Comparison of ENCODE assay signal across 29 cellular contexts in genomic region chr6:79495246-79495645, GRCh38.
"Had no signal": no experiment of that assay in that cellular context is flagged by ENCODE, and none has a peak within 500 bp of the region (broad histone marks: within the 10 kb centered on the region; RNA-seq: fewer than 3 reads in every experiment).

No MANE protein-coding gene starts in this region.

- H3K9me3 Mint-ChIP-seq: activated CD4-positive, alpha-beta memory T cell treated with anti-CD3 and anti-CD28 coated beads, Interleukin-2, amount 10 ng/mL, durations not matched to agents 7 days and 5 days; activated CD4-positive, alpha-beta T cell treated with anti-CD3 and anti-CD28 coated beads, Interleukin-2, amount 10 ng/mL, durations not matched to agents 7 days and 5 days; activated naive CD4-positive, alpha-beta T cell treated with anti-CD3 and anti-CD28 coated beads, Interleukin-2, amount 10 ng/mL, durations not matched to agents 7 days and 5 days; activated naive CD4-positive, alpha-beta T cell treated with anti-CD3 and anti-CD28 coated beads, Interleukin-2, amount 50 U/mL, for 72 hours; activated naive CD8-positive, alpha-beta T cell treated with anti-CD3 and anti-CD28 coated beads, Interleukin-2, amount 10 ng/mL, durations not matched to agents 7 days and 5 days; activated T-cell treated with anti-CD3 and anti-CD28 coated beads, Interleukin-2, amount 50 U/mL, for 24 hours; activated T-cell treated with anti-CD3 and anti-CD28 coated beads, Interleukin-2, amount 50 U/mL, for 72 hours; brain; T-helper 2 cell treated with Interferon-gamma antibody and Interleukin-4, amounts not matched to agents 5 μg/mL and 100 μg/mL, for 36 hours had no signal

- H3K27ac Mint-ChIP-seq: activated CD4-positive, alpha-beta memory T cell treated with anti-CD3 and anti-CD28 coated beads, Interleukin-2, amount 10 ng/mL, durations not matched to agents 7 days and 5 days; activated CD4-positive, alpha-beta T cell treated with anti-CD3 and anti-CD28 coated beads, Interleukin-2, amount 10 ng/mL, durations not matched to agents 7 days and 5 days; activated naive CD4-positive, alpha-beta T cell treated with anti-CD3 and anti-CD28 coated beads, Interleukin-2, amount 10 ng/mL, durations not matched to agents 7 days and 5 days; activated naive CD4-positive, alpha-beta T cell treated with anti-CD3 and anti-CD28 coated beads, Interleukin-2, amount 50 U/mL, for 72 hours; activated naive CD8-positive, alpha-beta T cell treated with anti-CD3 and anti-CD28 coated beads, Interleukin-2, amount 10 ng/mL, durations not matched to agents 7 days and 5 days; activated T-cell treated with anti-CD3 and anti-CD28 coated beads, Interleukin-2, amount 50 U/mL, for 24 hours; activated T-cell treated with anti-CD3 and anti-CD28 coated beads, Interleukin-2, amount 50 U/mL, for 72 hours; T-helper 17 cell; T-helper 2 cell treated with Interferon-gamma antibody and Interleukin-4, amounts not matched to agents 5 μg/mL and 100 μg/mL, for 36 hours had no signal

- H3K27ac ChIP-seq: ascending aorta, breast epithelium, cardiac muscle cell, colonic mucosa had no signal

- H3K4me3 ChIP-seq: ascending aorta, breast epithelium, cardiac muscle cell, colonic mucosa had no signal

- H3K27me3 ChIP-seq: ascending aorta, breast epithelium, cardiac muscle cell, colonic mucosa had no signal

- ATAC-seq: activated naive CD4-positive, alpha-beta T cell treated with anti-CD3 and anti-CD28 coated beads, Interleukin-2, amount 50 U/mL, for 72 hours; activated T-cell treated with anti-CD3 and anti-CD28 coated beads, Interleukin-2, amount 50 U/mL, for 72 hours; esophagus mucosa; T-helper 17 cell had no signal

- H3K36me3 ChIP-seq: breast epithelium, cardiac muscle cell, colonic mucosa had no signal

- DNase-seq: activated CD4-positive, alpha-beta memory T cell treated with anti-CD3 and anti-CD28 coated beads, Interleukin-2, amount 10 ng/mL, durations not matched to agents 7 days and 5 days; activated CD4-positive, alpha-beta T cell treated with anti-CD3 and anti-CD28 coated beads for 1 hour; activated CD4-positive, alpha-beta T cell treated with anti-CD3 and anti-CD28 coated beads for 4 hours; activated CD4-positive, alpha-beta T cell treated with anti-CD3 and anti-CD28 coated beads, Interleukin-2, amount 10 ng/mL, durations not matched to agents 7 days and 5 days; activated CD4-positive, alpha-beta T cell treated with anti-CD3 and anti-CD28 coated beads, Interleukin-2, amount 50 U/mL, for 4 hours; activated CD8-positive, alpha-beta memory T cell treated with anti-CD3 and anti-CD28 coated beads, Interleukin-2, amount 50 U/mL, for 48 hours; activated gamma-delta T cell; activated naive CD4-positive, alpha-beta T cell; activated naive CD4-positive, alpha-beta T cell treated with anti-CD3 and anti-CD28 coated beads, Interleukin-2, amount 10 ng/mL, durations not matched to agents 7 days and 5 days; activated naive CD8-positive, alpha-beta T cell treated with anti-CD3 and anti-CD28 coated beads, Interleukin-2, amount 10 ng/mL, durations not matched to agents 7 days and 5 days; activated T-cell treated with anti-CD3 and anti-CD28 coated beads for 4 hours; activated T-cell treated with anti-CD3 and anti-CD28 coated beads, Interleukin-2, amount 50 U/mL, for 24 hours; activated T-cell treated with anti-CD3 and anti-CD28 coated beads, Interleukin-2, amount 50 U/mL, for 72 hours; central memory CD4-positive, alpha-beta T cell; cerebellar nuclear complex; colonic mucosa; effector CD8-positive, alpha-beta T cell; foreskin fibroblast; head of caudate nucleus; T-helper 1 cell; T-helper 17 cell; T1000 had no signal

- H3K4me3 Mint-ChIP-seq: activated CD4-positive, alpha-beta memory T cell treated with anti-CD3 and anti-CD28 coated beads, Interleukin-2, amount 10 ng/mL, durations not matched to agents 7 days and 5 days; activated CD4-positive, alpha-beta T cell treated with anti-CD3 and anti-CD28 coated beads, Interleukin-2, amount 10 ng/mL, durations not matched to agents 7 days and 5 days; activated naive CD4-positive, alpha-beta T cell treated with anti-CD3 and anti-CD28 coated beads, Interleukin-2, amount 10 ng/mL, durations not matched to agents 7 days and 5 days; activated naive CD8-positive, alpha-beta T cell treated with anti-CD3 and anti-CD28 coated beads, Interleukin-2, amount 10 ng/mL, durations not matched to agents 7 days and 5 days; activated T-cell treated with anti-CD3 and anti-CD28 coated beads, Interleukin-2, amount 50 U/mL, for 24 hours; activated T-cell treated with anti-CD3 and anti-CD28 coated beads, Interleukin-2, amount 50 U/mL, for 72 hours; brain; T-helper 17 cell; T-helper 2 cell treated with Interferon-gamma antibody and Interleukin-4, amounts not matched to agents 5 μg/mL and 100 μg/mL, for 36 hours had no signal

- H3K27me3 Mint-ChIP-seq: activated CD4-positive, alpha-beta memory T cell treated with anti-CD3 and anti-CD28 coated beads, Interleukin-2, amount 10 ng/mL, durations not matched to agents 7 days and 5 days; activated CD4-positive, alpha-beta T cell treated with anti-CD3 and anti-CD28 coated beads, Interleukin-2, amount 10 ng/mL, durations not matched to agents 7 days and 5 days; activated naive CD4-positive, alpha-beta T cell treated with anti-CD3 and anti-CD28 coated beads, Interleukin-2, amount 10 ng/mL, durations not matched to agents 7 days and 5 days; activated T-cell treated with anti-CD3 and anti-CD28 coated beads, Interleukin-2, amount 50 U/mL, for 24 hours; brain; T-helper 17 cell had no signal

- H3K4me1 ChIP-seq: ascending aorta, breast epithelium, colonic mucosa had no signal

- H3K4me1 Mint-ChIP-seq: activated CD4-positive, alpha-beta memory T cell treated with anti-CD3 and anti-CD28 coated beads, Interleukin-2, amount 10 ng/mL, durations not matched to agents 7 days and 5 days; activated CD4-positive, alpha-beta T cell treated with anti-CD3 and anti-CD28 coated beads, Interleukin-2, amount 10 ng/mL, durations not matched to agents 7 days and 5 days; activated naive CD4-positive, alpha-beta T cell treated with anti-CD3 and anti-CD28 coated beads, Interleukin-2, amount 10 ng/mL, durations not matched to agents 7 days and 5 days; activated naive CD8-positive, alpha-beta T cell treated with anti-CD3 and anti-CD28 coated beads, Interleukin-2, amount 10 ng/mL, durations not matched to agents 7 days and 5 days; T-helper 17 cell had no signal

- H3K36me3 Mint-ChIP-seq: activated naive CD4-positive, alpha-beta T cell treated with anti-CD3 and anti-CD28 coated beads, Interleukin-2, amount 10 ng/mL, durations not matched to agents 7 days and 5 days; activated naive CD4-positive, alpha-beta T cell treated with anti-CD3 and anti-CD28 coated beads, Interleukin-2, amount 50 U/mL, for 72 hours; activated naive CD8-positive, alpha-beta T cell treated with anti-CD3 and anti-CD28 coated beads, Interleukin-2, amount 10 ng/mL, durations not matched to agents 7 days and 5 days had no signal

- H3K9me3 ChIP-seq: ascending aorta, breast epithelium, colonic mucosa had no signal
